ENCODE assay signal across 18 cellular contexts in the genomic region with DNA sequence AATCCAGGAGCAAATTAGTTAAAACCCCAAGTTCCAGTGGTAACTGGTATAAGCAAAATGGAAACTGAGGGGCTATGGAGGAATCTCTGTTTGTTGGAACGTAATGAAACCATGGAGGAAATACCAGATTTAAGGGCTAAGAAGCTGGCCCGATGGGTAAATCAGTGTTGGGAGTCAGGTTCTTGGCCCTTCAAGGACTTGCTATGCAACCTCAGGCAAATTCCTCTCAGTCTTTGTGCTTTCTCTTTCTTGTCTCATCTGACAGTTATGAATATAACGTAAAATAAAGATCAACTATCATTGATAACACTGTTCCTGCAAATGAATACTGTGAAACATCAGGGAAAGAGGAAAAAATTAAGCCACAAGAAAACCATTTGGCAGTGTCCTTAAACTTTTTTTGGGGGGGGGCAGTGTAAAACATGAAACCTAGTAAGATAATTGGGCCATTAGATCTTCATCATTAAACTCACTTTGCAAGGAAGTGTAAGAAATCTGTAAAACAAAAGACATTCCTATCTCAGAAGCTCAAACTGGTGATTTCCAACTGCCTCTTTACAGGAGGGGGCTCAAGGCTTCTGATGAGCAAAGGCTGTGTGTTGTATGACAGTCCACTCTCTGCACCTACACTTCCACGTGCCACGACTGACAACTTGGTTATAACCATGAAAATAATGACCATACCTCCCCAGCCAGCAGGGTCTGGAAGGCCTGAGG. TPM values are rescaled to one million over a fixed set of nuclear protein-coding genes. Genes with fewer than 3 reads are reported as not detected.
"Had no signal": no experiment of that assay in that cellular context is flagged by ENCODE, and none has a peak within 500 bp of the region (broad histone marks: within the 10 kb centered on the region; RNA-seq: fewer than 3 reads in every experiment).

No MANE protein-coding gene starts in this region.

- H3K36me3 ChIP-seq: adrenal gland had no signal

- FAIRE-seq: RCC 7860 had no signal

- DNase-seq: activated CD4-positive, alpha-beta T cell treated with anti-CD3 and anti-CD28 coated beads for 4 hours; activated CD4-positive, alpha-beta T cell treated with anti-CD3 and anti-CD28 coated beads, Interleukin-2, amount 50 U/mL, for 4 hours; activated CD8-positive, alpha-beta memory T cell treated with anti-CD3 and anti-CD28 coated beads, Interleukin-2, amount 50 U/mL, for 48 hours; activated CD8-positive, alpha-beta T cell treated with anti-CD3 and anti-CD28 coated beads, Interleukin-2, amount 10 ng/mL, durations not matched to agents 7 days and 5 days; activated naive CD4-positive, alpha-beta T cell treated with anti-CD3 and anti-CD28 coated beads, Interleukin-2, amount 50 U/mL, for 16 hours; activated naive CD8-positive, alpha-beta T cell treated with anti-CD3 and anti-CD28 coated beads, Interleukin-2, amount 10 ng/mL, durations not matched to agents 7 days and 5 days; activated T-cell treated with anti-CD3 and anti-CD28 coated beads, Interleukin-2, amount 50 U/mL, for 1 hour; adrenal gland; NCI-H1105 treated with DMSO at 0.1 percent for 48 hours; NCI-H1436 treated with DMSO at 0.1 percent for 48 hours; NCI-H187; NCI-H2081; NCI-H524; SHP77; T-helper 1 cell; WERI-Rb-1 had no signal

- H3K4me3 ChIP-seq: adrenal gland had no signal

- H3K27me3 ChIP-seq: adrenal gland had no signal

- H3K27ac ChIP-seq: WERI-Rb-1 had no signal

- H3K9me3 ChIP-seq: adrenal gland had no signal

RNA-seq across cellular contexts. Expression of a gene that starts 47.6 kb away (rescaled TPM):
- total RNA-seq: activated CD8-positive, alpha-beta T cell treated with anti-CD3 and anti-CD28 coated beads, Interleukin-2, amount 10 ng/mL, durations not matched to agents 7 days and 5 days; activated naive CD8-positive, alpha-beta T cell treated with anti-CD3 and anti-CD28 coated beads, Interleukin-2, amount 10 ng/mL, durations not matched to agents 7 days and 5 days; adrenal gland; T-helper 2 cell treated with Interferon-gamma antibody and Interleukin-4, amounts not matched to agents 100 ng/mL and 5 ng/mL, for 36 hours had no signal
- polyA plus RNA-seq: adrenal gland had no signal
